Comparison of ENCODE assay signal across 1 cellular context in the genomic region with DNA sequence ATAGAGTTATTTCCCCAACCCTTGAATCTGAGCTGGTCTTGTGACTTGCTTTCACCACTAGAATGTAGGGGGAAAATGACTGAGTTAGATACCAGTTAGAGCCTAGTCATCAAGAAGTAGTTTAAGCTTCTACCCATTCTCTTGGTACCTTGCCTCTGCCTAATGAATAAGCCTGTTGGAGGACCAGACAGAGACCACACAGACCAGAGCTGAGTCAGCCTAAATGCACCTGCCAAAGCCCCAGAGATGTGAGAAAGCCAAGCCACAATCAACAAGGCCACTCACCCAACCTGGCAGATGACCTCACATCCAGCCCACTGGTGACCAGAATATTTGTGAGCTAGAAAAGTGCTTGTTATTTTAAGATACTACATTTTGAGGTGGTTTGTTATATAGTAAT.
TF ChIP-seq lines count a peak whose summit lies in the region.

No MANE protein-coding gene starts in this region.

TF ChIP-seq in GM12878, 131 proteins besides CTCF, POLR2A, EP300 and RAD21:
- no peak for TF ChIP-seq BRCA1 (IDR thresholded peaks at IDR 0.05; ENCODE audit: low read depth, low read length)
- no peak for TF ChIP-seq MYB (IDR thresholded peaks at IDR 0.05; ENCODE audit: borderline replicate concordance, low read depth, low read length)
- no peak for TF ChIP-seq BACH1 (IDR thresholded peaks at IDR 0.05; ENCODE audit: borderline replicate concordance)
- TF ChIP-seq EED (IDR thresholded peaks at IDR 0.05; ENCODE audit: low read depth), result no peak
- no peak for TF ChIP-seq CBX5 (IDR thresholded peaks at IDR 0.05; ENCODE audit: low read depth)
- TF ChIP-seq IRF5 (IDR thresholded peaks at IDR 0.05; ENCODE audit: borderline replicate concordance), result no peak
- TF ChIP-seq ASH2L (IDR thresholded peaks at IDR 0.05; ENCODE audit: borderline replicate concordance, low read depth), result no peak
- no peak for TF ChIP-seq STAT3 (IDR thresholded peaks at IDR 0.05; ENCODE audit: low read depth, low read length)
- no peak for TF ChIP-seq MEF2A (IDR thresholded peaks at IDR 0.05; ENCODE audit: insufficient read depth, low read depth, low read length)
- TF ChIP-seq ZSCAN29 (IDR thresholded peaks at IDR 0.05), result no peak
